ENCODE assay signal across 14 cellular contexts in genomic region chr3:123375014-123375940, GRCh38.
DNase-seq lines count a peak whose midpoint lies in the region; ATAC-seq, FAIRE-seq and TF ChIP-seq lines count a peak whose summit lies in the region.
"Had no signal": no experiment of that assay in that cellular context is flagged by ENCODE, and none has a peak within 500 bp of the region (broad histone marks: within the 10 kb centered on the region; RNA-seq: fewer than 3 reads in every experiment).

No MANE protein-coding gene starts in this region.

- H3K4me1 ChIP-seq in gastroesophageal sphincter (peaks cover 26 to 100% (median 44%) of the 10 kb centered on the region in 3 donors), neuronal stem cell (ENCODE audit: control insufficient read depth in 2 of 2, insufficient read depth in 1 of 2, low read depth in 1 of 2, low read length in 2 of 2) (peaks cover 0 to 5% of the 10 kb centered on the region in 2 donors)

- H3K4ac ChIP-seq in neuronal stem cell (ENCODE audit: low read length): no peak overlapping the region

- POLR2A ChIA-PET in activated CD4-positive, alpha-beta T cell treated with anti-CD3 and anti-CD28 coated beads, Interleukin-2, amount 10 ng/mL, durations not matched to agents 7 days and 5 days (lab: Charles Lee): no interaction called here

- H2AK5ac ChIP-seq in neuronal stem cell (ENCODE audit: low read depth, low read length): no peak overlapping the region

- H3K36me3 ChIP-seq in gastroesophageal sphincter (no peaks in the 10 kb centered on the region), neuronal stem cell (replicated peaks in 1 of 2; ENCODE audit: control insufficient read depth in 2 of 2, insufficient read depth in 2 of 2, low read length in 2 of 2) (no peaks in the 10 kb centered on the region)

- H3K36me3 Mint-ChIP-seq in nephron progenitor cell (ENCODE audit: low read depth): no peaks in the 10 kb centered on the region
- H3K36me3 Mint-ChIP-seq in activated CD4-positive, alpha-beta T cell treated with anti-CD3 and anti-CD28 coated beads, Interleukin-2, amount 10 ng/mL, durations not matched to agents 7 days and 5 days (ENCODE audit: low read depth): no peaks in the 10 kb centered on the region

- peak; percentile 32 for TF ChIP-seq EP300 in gastroesophageal sphincter (IDR thresholded peaks at IDR 0.05)

- H3K4me3 ChIP-seq in gastroesophageal sphincter: no peak overlapping the region
- H3K4me3 ChIP-seq in neuronal stem cell (ENCODE audit: low read length in 2 of 2): no peak overlapping the region

- H3K9me3 Mint-ChIP-seq in nephron progenitor cell: peaks cover 2% of the 10 kb centered on the region
- no peaks in the 10 kb centered on the region for H3K9me3 Mint-ChIP-seq in activated CD4-positive, alpha-beta T cell treated with anti-CD3 and anti-CD28 coated beads, Interleukin-2, amount 10 ng/mL, durations not matched to agents 7 days and 5 days
- H3K9me3 Mint-ChIP-seq: neural crest cell had no signal

- no peak for TF ChIP-seq POLR2A in gastroesophageal sphincter (IDR thresholded peaks at IDR 0.05)

- peak overlapping the region; percentile 17 for H3K27ac Mint-ChIP-seq in nephron progenitor cell
- no peak overlapping the region for H3K27ac Mint-ChIP-seq in activated CD4-positive, alpha-beta T cell treated with anti-CD3 and anti-CD28 coated beads, Interleukin-2, amount 10 ng/mL, durations not matched to agents 7 days and 5 days
- H3K27ac Mint-ChIP-seq: activated CD8-positive, alpha-beta T cell treated with anti-CD3 and anti-CD28 coated beads, Interleukin-2, amount 10 ng/mL, durations not matched to agents 7 days and 5 days had no signal

- TF ChIP-seq CTCF in D721Med (IDR thresholded peaks at IDR 0.05; ENCODE audit: insufficient read depth, missing control alignments) (peak; percentile 32), gastroesophageal sphincter (IDR thresholded peaks at IDR 0.05) (peak in 1 of 4 experiments; percentile 29), nephron progenitor cell (IDR thresholded peaks at IDR 0.05) (no peak)

- H2BK120ac ChIP-seq in neuronal stem cell (ENCODE audit: low read depth, low read length): no peak overlapping the region

- no peak overlapping the region for H2BK12ac ChIP-seq in neuronal stem cell (ENCODE audit: low read length)

- DNase-seq in D721Med (ENCODE audit: insufficient read length, low spot score): no peak
- DNase-seq in NCI-H82 (lab: John Stamatoyannopoulos, UW): peak; percentile 92
- no peak for DNase-seq in nephron progenitor cell
- DNase-seq in activated CD4-positive, alpha-beta T cell treated with anti-CD3 and anti-CD28 coated beads, Interleukin-2, amount 10 ng/mL, durations not matched to agents 7 days and 5 days: no peak
- no peak for DNase-seq in neuronal stem cell (ENCODE audit: low spot score)
- DNase-seq in occipital lobe (lab: John Stamatoyannopoulos, UW): no peak
- DNase-seq in activated CD4-positive, alpha-beta T cell treated with anti-CD3 and anti-CD28 coated beads for 48 hours: no peak
- DNase-seq: activated CD8-positive, alpha-beta T cell treated with anti-CD3 and anti-CD28 coated beads, Interleukin-2, amount 10 ng/mL, durations not matched to agents 7 days and 5 days; activated gamma-delta T cell treated with Interleukin-2 at 50 U/mL for 16 hours; left colon; NCI-H1105 treated with DMSO at 0.1 percent for 48 hours; NCI-H510A treated with DMSO at 0.1 percent for 48 hours had no signal

- H3K14ac ChIP-seq in neuronal stem cell (ENCODE audit: low read length): no peak overlapping the region

- no peak overlapping the region for H2AFZ ChIP-seq in neuronal stem cell (ENCODE audit: low read length)

- H3K9me3 ChIP-seq in gastroesophageal sphincter: no peaks in the 10 kb centered on the region
- H3K9me3 ChIP-seq in neuronal stem cell (replicated peaks in 1 of 2; ENCODE audit: control insufficient read depth in 2 of 2, insufficient read depth in 1 of 2, low read depth in 1 of 2, low read length in 2 of 2): no peaks in the 10 kb centered on the region

- H3K27ac ChIP-seq in gastroesophageal sphincter (peak overlapping the region; percentile 92 to 99 (median 92)), neuronal stem cell (replicated peaks; ENCODE audit: low read length) (no peak overlapping the region)

- CTCF ChIA-PET in activated CD4-positive, alpha-beta T cell treated with anti-CD3 and anti-CD28 coated beads, Interleukin-2, amount 10 ng/mL, durations not matched to agents 7 days and 5 days (lab: Charles Lee): interaction anchor here (0.6 kb wide), 1 partner anchor 1224 kb away, joined by 3 read pairs; no protein-coding TSS in a partner anchor

- H2BK5ac ChIP-seq in neuronal stem cell (ENCODE audit: low read length): no peak overlapping the region

- H3K4me3 Mint-ChIP-seq in nephron progenitor cell: no peak overlapping the region
- no peak overlapping the region for H3K4me3 Mint-ChIP-seq in activated CD4-positive, alpha-beta T cell treated with anti-CD3 and anti-CD28 coated beads, Interleukin-2, amount 10 ng/mL, durations not matched to agents 7 days and 5 days
- H3K4me3 Mint-ChIP-seq: activated CD8-positive, alpha-beta T cell treated with anti-CD3 and anti-CD28 coated beads, Interleukin-2, amount 10 ng/mL, durations not matched to agents 7 days and 5 days; neural crest cell had no signal

- peaks cover 3% of the 10 kb centered on the region for H3K27me3 Mint-ChIP-seq in nephron progenitor cell (ENCODE audit: low read depth, poor library complexity)
- H3K27me3 Mint-ChIP-seq in activated CD4-positive, alpha-beta T cell treated with anti-CD3 and anti-CD28 coated beads, Interleukin-2, amount 10 ng/mL, durations not matched to agents 7 days and 5 days: peaks cover 6% of the 10 kb centered on the region

- peak; percentile 49 for ATAC-seq in gastroesophageal sphincter
- ATAC-seq: activated CD8-positive, alpha-beta T cell treated with anti-CD3 and anti-CD28 coated beads, Interleukin-2, amount 10 ng/mL, durations not matched to agents 7 days and 5 days; left colon had no signal

- WGBS in gastroesophageal sphincter (ENCODE audit: low coverage in 1 of 2), 2 donors: 26 to 60% methylated on average over 1 to 3 of the region's 13 CpGs
- WGBS in neuronal stem cell (ENCODE audit: extremely low coverage in 2 of 2, insufficient read length in 2 of 2, insufficient replicate concordance in 1 of 2), 2 donors: no CpG with 5 or more reads among the region's 13 CpGs

- H3K23ac ChIP-seq in neuronal stem cell (ENCODE audit: low read depth, low read length, poor library complexity): no peak overlapping the region

- H3K27me3 ChIP-seq in gastroesophageal sphincter (no peaks in the 10 kb centered on the region), neuronal stem cell (ENCODE audit: control insufficient read depth in 3 of 3, insufficient read depth in 3 of 3, low read depth in 1 of 3, low read length in 3 of 3) (peaks cover 0 to 12% (median 0%) of the 10 kb centered on the region in 3 experiments)

- no peak for FAIRE-seq in D721Med (lab: Jason Lieb, UNC)

- no peak overlapping the region for H3K4me2 ChIP-seq in neuronal stem cell (ENCODE audit: insufficient read depth, low read length, poor library complexity, severe bottlenecking)

- H4K8ac ChIP-seq in neuronal stem cell (ENCODE audit: low read depth, low read length): no peak overlapping the region

- no peaks in the 10 kb centered on the region for H3K79me1 ChIP-seq in neuronal stem cell (ENCODE audit: low read depth, low read length)

- H3K4me1 Mint-ChIP-seq in nephron progenitor cell: peaks cover 38% of the 10 kb centered on the region
- H3K4me1 Mint-ChIP-seq in activated CD4-positive, alpha-beta T cell treated with anti-CD3 and anti-CD28 coated beads, Interleukin-2, amount 10 ng/mL, durations not matched to agents 7 days and 5 days: no peaks in the 10 kb centered on the region

- no peak overlapping the region for H2BK15ac ChIP-seq in neuronal stem cell (ENCODE audit: low read length)

- H3K18ac ChIP-seq in neuronal stem cell (ENCODE audit: low read length): no peak overlapping the region

- H3K9ac ChIP-seq in neuronal stem cell (ENCODE audit: low read depth, low read length, poor library complexity): no peak overlapping the region

- no peak overlapping the region for H4K91ac ChIP-seq in neuronal stem cell (ENCODE audit: low read depth, low read length, poor library complexity)
